Comparison of ENCODE assay signal across 19 cellular contexts in the genomic region with DNA sequence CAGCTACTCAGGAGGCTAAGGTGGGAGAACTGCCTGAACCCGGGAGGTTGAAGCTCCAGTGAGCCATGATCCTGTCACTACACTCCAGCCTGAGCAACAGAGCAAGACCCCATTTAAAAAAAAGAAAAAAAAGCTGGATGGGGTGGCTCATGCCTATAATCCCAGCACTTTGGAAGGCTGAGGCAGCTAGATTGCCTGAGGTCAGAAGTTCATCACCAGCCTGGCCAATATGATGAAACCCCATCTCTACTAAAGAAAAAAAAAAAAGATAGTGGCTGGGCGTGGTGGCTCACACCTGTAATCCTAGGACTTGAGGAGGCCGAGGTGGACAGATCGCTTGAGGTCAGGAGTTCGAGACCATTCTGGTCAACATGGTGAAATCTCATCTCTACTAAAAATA. TPM values are rescaled to one million over a fixed set of nuclear protein-coding genes. Genes with fewer than 3 reads are reported as not detected.
DNase-seq lines count a peak whose midpoint lies in the region; ATAC-seq and TF ChIP-seq lines count a peak whose summit lies in the region.
"Had no signal": no experiment of that assay in that cellular context is flagged by ENCODE, and none has a peak within 500 bp of the region (broad histone marks: within the 10 kb centered on the region; RNA-seq: fewer than 3 reads in every experiment).

No MANE protein-coding gene starts in this region.

- H3K27ac Mint-ChIP-seq in activated CD8-positive, alpha-beta T cell treated with anti-CD3 and anti-CD28 coated beads for 36 hours = peak overlapping the region; percentile 99
- H3K27ac Mint-ChIP-seq in activated CD8-positive, alpha-beta T cell treated with anti-CD3 and anti-CD28 coated beads, Interleukin-2, amount 10 ng/mL, durations not matched to agents 7 days and 5 days = no peak overlapping the region
- H3K27ac Mint-ChIP-seq in T-helper 17 cell (peak overlapping the region; percentile 97), CD14-positive monocyte (no peak overlapping the region)
- H3K27ac Mint-ChIP-seq: H9, IgD-negative memory B cell had no signal

- no peak overlapping the region for H3K4me3 Mint-ChIP-seq in activated CD8-positive, alpha-beta T cell treated with anti-CD3 and anti-CD28 coated beads for 36 hours
- H3K4me3 Mint-ChIP-seq in activated CD8-positive, alpha-beta T cell treated with anti-CD3 and anti-CD28 coated beads, Interleukin-2, amount 10 ng/mL, durations not matched to agents 7 days and 5 days = no peak overlapping the region
- H3K4me3 Mint-ChIP-seq in T-helper 17 cell = no peak overlapping the region
- no peak overlapping the region for H3K4me3 Mint-ChIP-seq in CD14-positive monocyte
- H3K4me3 Mint-ChIP-seq: H9, IgD-negative memory B cell had no signal

- H3K9me2 ChIP-seq in HCT116 (ENCODE audit: insufficient read depth) = no peaks in the 10 kb centered on the region

- no peaks in the 10 kb centered on the region for H3K27me3 Mint-ChIP-seq in activated CD8-positive, alpha-beta T cell treated with anti-CD3 and anti-CD28 coated beads for 36 hours
- no peaks in the 10 kb centered on the region for H3K27me3 Mint-ChIP-seq in activated CD8-positive, alpha-beta T cell treated with anti-CD3 and anti-CD28 coated beads, Interleukin-2, amount 10 ng/mL, durations not matched to agents 7 days and 5 days (ENCODE audit: low read depth)
- no peaks in the 10 kb centered on the region for H3K27me3 Mint-ChIP-seq in T-helper 17 cell
- peaks cover 14 to 23% (median 19%) of the 10 kb centered on the region in 3 donors for H3K27me3 Mint-ChIP-seq in CD14-positive monocyte (ENCODE audit: low read depth in 3 of 3)
- H3K27me3 Mint-ChIP-seq: IgD-negative memory B cell had no signal

- no peaks in the 10 kb centered on the region for H3K9me3 Mint-ChIP-seq in activated CD8-positive, alpha-beta T cell treated with anti-CD3 and anti-CD28 coated beads for 36 hours
- H3K9me3 Mint-ChIP-seq in activated CD8-positive, alpha-beta T cell treated with anti-CD3 and anti-CD28 coated beads, Interleukin-2, amount 10 ng/mL, durations not matched to agents 7 days and 5 days (ENCODE audit: insufficient read depth) = no peaks in the 10 kb centered on the region
- peaks cover 0 to 2% (median 0%) of the 10 kb centered on the region in 7 donors for H3K9me3 Mint-ChIP-seq in CD14-positive monocyte
- H3K9me3 Mint-ChIP-seq: H9, IgD-negative memory B cell had no signal

- H3K4me1 ChIP-seq in HCT116 (ENCODE audit: control insufficient read depth in 1 of 2, insufficient read depth in 2 of 2, low read length in 2 of 2) = peaks cover 23 to 48% of the 10 kb centered on the region in 2 experiments

- peaks cover 36% of the 10 kb centered on the region for H3K4me1 Mint-ChIP-seq in activated CD8-positive, alpha-beta T cell treated with anti-CD3 and anti-CD28 coated beads for 36 hours (ENCODE audit: low read depth)
- H3K4me1 Mint-ChIP-seq in activated CD8-positive, alpha-beta T cell treated with anti-CD3 and anti-CD28 coated beads, Interleukin-2, amount 10 ng/mL, durations not matched to agents 7 days and 5 days (ENCODE audit: low read depth) = peaks cover 35% of the 10 kb centered on the region
- H3K4me1 Mint-ChIP-seq in T-helper 17 cell = peaks cover 34% of the 10 kb centered on the region
- H3K4me1 Mint-ChIP-seq in CD14-positive monocyte = peaks cover 28% of the 10 kb centered on the region

- no peak overlapping the region for H3K4me2 ChIP-seq in HCT116 (ENCODE audit: low read length)

- intact Hi-C loops in activated CD8-positive, alpha-beta T cell treated with anti-CD3 and anti-CD28 coated beads for 36 hours (cut with micrococcal nuclease) = no loop called here
- intact Hi-C loops in HCT116 (cut with micrococcal nuclease) = no loop called here
- intact Hi-C loops in CD14-positive monocyte (cut with micrococcal nuclease) = no loop called here

- RAD21 ChIA-PET in HCT116 (lab: Charles Lee; ENCODE audit: low non-redundant PET in 1 of 2, low total read pairs in 2 of 2, uncharacterized antibody in 2 of 2, unreplicated experiment in 2 of 2) = no interaction called here

- ATAC-seq in activated CD8-positive, alpha-beta T cell treated with anti-CD3 and anti-CD28 coated beads for 36 hours = no peak
- no peak for ATAC-seq in activated CD8-positive, alpha-beta T cell treated with anti-CD3 and anti-CD28 coated beads, Interleukin-2, amount 10 ng/mL, durations not matched to agents 7 days and 5 days
- no peak for ATAC-seq in HCT116
- no peak for ATAC-seq in T-helper 17 cell
- ATAC-seq: GM12878 had no signal

- peaks cover 23 to 27% of the 10 kb centered on the region in 2 experiments; a peak in 3 of 4 replicates for H3K36me3 ChIP-seq in HCT116 (ENCODE audit: control insufficient read depth in 1 of 2, insufficient read depth in 2 of 2, low read length in 2 of 2)

- no peaks in the 10 kb centered on the region for H3K9me3 ChIP-seq in HCT116 (ENCODE audit: control insufficient read depth in 1 of 2, insufficient read depth in 1 of 2, low read depth in 1 of 2, low read length in 2 of 2)
- H3K9me3 ChIP-seq in T-helper 17 cell (ENCODE audit: control insufficient read depth, low read length, poor library complexity, severe bottlenecking) = no peaks in the 10 kb centered on the region

- no peaks in the 10 kb centered on the region for H3K27me3 ChIP-seq in HCT116 (ENCODE audit: insufficient read depth, low read length)

- no peak for DNase-seq in activated CD8-positive, alpha-beta T cell treated with anti-CD3 and anti-CD28 coated beads for 36 hours
- no peak for DNase-seq in activated CD8-positive, alpha-beta T cell treated with anti-CD3 and anti-CD28 coated beads, Interleukin-2, amount 10 ng/mL, durations not matched to agents 7 days and 5 days
- DNase-seq in HCT116 (ENCODE audit: low read depth, low spot score) (no peak), T-helper 17 cell (no peak), epithelial cell of prostate (ENCODE audit: low read depth, low spot score) (no peak), CD14-positive monocyte (ENCODE audit: low spot score) (no peak), NCI-H2081 treated with DMSO at 0.1 percent for 48 hours (lab: John Stamatoyannopoulos, UW) (no peak), DMS53 treated with DMSO at 0.1 percent for 48 hours (lab: John Stamatoyannopoulos, UW; ENCODE audit: unreplicated experiment) (no peak)
- DNase-seq: DMS79; H9; NCI-H1417 treated with DMSO at 0.1 percent for 48 hours; NCI-H2029 treated with DMSO at 0.1 percent for 48 hours; NCI-H2227 treated with DMSO at 0.1 percent for 48 hours; NCI-H526 treated with DMSO at 0.1 percent for 48 hours; NK-92 treated with Interleukin-12 subunit alpha and Interleukin-12 subunit beta, amount 100 ng/mL, for 24 hours; Right ventricle myocardium superior had no signal

- BruUV-seq in HCT116 (replicated peaks; lab: Mats Ljungman, UMichigan) = no TSS peak

- TF ChIP-seq POLR2A in HCT116 (IDR thresholded peaks at IDR 0.05; ENCODE audit: borderline replicate concordance, extremely low read depth, insufficient read depth, insufficient read length) = no peak

- peaks cover 8% of the 10 kb centered on the region; the same call in 1 of the 2 replicates for H3K79me2 ChIP-seq in HCT116 (ENCODE audit: insufficient read depth, low read length)

- no peak overlapping the region for H3K9ac ChIP-seq in HCT116 (ENCODE audit: low read length)

- CTCF ChIA-PET in activated CD8-positive, alpha-beta T cell treated with anti-CD3 and anti-CD28 coated beads for 36 hours (lab: Charles Lee) = interaction anchor here (1.3 to 11.3 kb wide), 4 partner anchors 12 to 47 kb away, joined by 4 to 126 read pairs (median 10); a partner anchor contains a TSS
- CTCF ChIA-PET in activated CD8-positive, alpha-beta T cell treated with anti-CD3 and anti-CD28 coated beads, Interleukin-2, amount 10 ng/mL, durations not matched to agents 7 days and 5 days (lab: Charles Lee) = interaction anchor here (0.9 to 3.8 kb wide), 3 partner anchors 12 to 93 kb away, joined by 3 to 47 read pairs (median 25); no protein-coding TSS in a partner anchor
- CTCF ChIA-PET in HCT116 (lab: Charles Lee) = no interaction called here

- no peak for TF ChIP-seq RAD21 in HCT116 (IDR thresholded peaks at IDR 0.05; ENCODE audit: low read depth)

- no peaks in the 10 kb centered on the region for H4K20me1 ChIP-seq in HCT116 (ENCODE audit: insufficient read depth)

- no peak for TF ChIP-seq CTCF in activated CD8-positive, alpha-beta T cell treated with anti-CD3 and anti-CD28 coated beads for 36 hours (IDR thresholded peaks at IDR 0.05)
- no peak for TF ChIP-seq CTCF in HCT116 (IDR thresholded peaks at IDR 0.05 in 2 of 3, conservative IDR thresholded peaks at IDR 0.05 in 1 of 3; ENCODE audit: borderline replicate concordance in 1 of 3, insufficient read depth in 1 of 3, low read depth in 2 of 3, low read length in 2 of 3)
- no peak for TF ChIP-seq CTCF in CD14-positive monocyte (IDR thresholded peaks at IDR 0.05)

- H3K36me3 Mint-ChIP-seq in activated CD8-positive, alpha-beta T cell treated with anti-CD3 and anti-CD28 coated beads for 36 hours (ENCODE audit: low read depth) = peaks cover 37% of the 10 kb centered on the region
- H3K36me3 Mint-ChIP-seq in activated CD8-positive, alpha-beta T cell treated with anti-CD3 and anti-CD28 coated beads, Interleukin-2, amount 10 ng/mL, durations not matched to agents 7 days and 5 days (ENCODE audit: low read depth) = peaks cover 6% of the 10 kb centered on the region
- H3K36me3 Mint-ChIP-seq in T-helper 17 cell (ENCODE audit: low read depth) (peaks cover 4% of the 10 kb centered on the region), CD14-positive monocyte (peaks cover 13 to 17% of the 10 kb centered on the region in 2 donors)

- no peak overlapping the region for H2AFZ ChIP-seq in HCT116 (ENCODE audit: low read depth, low read length, poor library complexity, severe bottlenecking)

- no peak overlapping the region for H3K4me3 ChIP-seq in HCT116 (replicated peaks in 1 of 2; ENCODE audit: low read depth in 1 of 2, low read length in 2 of 2)
- H3K4me3 ChIP-seq: GM12878 had no signal

- POLR2A ChIA-PET in activated CD8-positive, alpha-beta T cell treated with anti-CD3 and anti-CD28 coated beads for 36 hours (lab: Charles Lee) = interaction anchor here (1.1 to 3.6 kb wide), 4 partner anchors 10 to 77 kb away, joined by 3 to 31 read pairs (median 4); no protein-coding TSS in a partner anchor
- POLR2A ChIA-PET in activated CD8-positive, alpha-beta T cell treated with anti-CD3 and anti-CD28 coated beads, Interleukin-2, amount 10 ng/mL, durations not matched to agents 7 days and 5 days (lab: Charles Lee) = interaction anchor here (4.3 kb wide), 1 partner anchor 12 kb away, joined by 33 read pairs; no protein-coding TSS in a partner anchor
- POLR2A ChIA-PET in HCT116 (lab: Charles Lee) = interaction anchor here (4.1 kb wide), 1 partner anchor 12 kb away, joined by 55 read pairs; no protein-coding TSS in a partner anchor

- peak overlapping the region; percentile 99; the same call in 1 of the 2 replicates for H3K27ac ChIP-seq in HCT116 (ENCODE audit: low read depth, low read length)
- peak overlapping the region; percentile 94 for H3K27ac ChIP-seq in epithelial cell of prostate
- H3K27ac ChIP-seq: C4-2B had no signal

RNA-seq across cellular contexts. Expression of a gene that starts 15.0 kb away (rescaled TPM):
- total RNA-seq in activated CD8-positive, alpha-beta T cell treated with anti-CD3 and anti-CD28 coated beads for 36 hours = 100 to 1,000 TPM; 117 to 121 TPM
- 10 to 100 TPM; 54.3 to 54.7 TPM for total RNA-seq in activated CD8-positive, alpha-beta T cell treated with anti-CD3 and anti-CD28 coated beads, Interleukin-2, amount 10 ng/mL, durations not matched to agents 7 days and 5 days
- total RNA-seq in HCT116 (2021; ENCODE audit: unreplicated experiment) (310 TPM), T-helper 17 cell (100 to 1,000 TPM; 198 to 230 TPM)
- polyA plus RNA-seq in HCT116 (2012) = 248 and 382 TPM in 2 replicates
- polyA plus RNA-seq in CD14-positive monocyte = 1 to 10 TPM; 3.8 to 8.0 TPM

RNA-seq across cellular contexts. Expression of a gene that starts 39.5 kb away (rescaled TPM):
- 10 to 100 TPM; 82.8 to 89.3 TPM for total RNA-seq in activated CD8-positive, alpha-beta T cell treated with anti-CD3 and anti-CD28 coated beads for 36 hours
- total RNA-seq in activated CD8-positive, alpha-beta T cell treated with anti-CD3 and anti-CD28 coated beads, Interleukin-2, amount 10 ng/mL, durations not matched to agents 7 days and 5 days = 100 to 1,000 TPM; 116 to 124 TPM
- total RNA-seq in HCT116 (2021; ENCODE audit: unreplicated experiment) (97.4 TPM), T-helper 17 cell (100 to 1,000 TPM; 124 to 141 TPM)
- 95.7 and 104 TPM in 2 replicates for polyA plus RNA-seq in HCT116 (2012)
- polyA plus RNA-seq in CD14-positive monocyte = 100 to 1,000 TPM; 234 to 284 TPM

Comparison
In these comparisons a context has a peak if more than half of its experiments do, and no peak if none do; other contexts are left out.
1. H3K27ac Mint-ChIP-seq: peak in activated CD8-positive, alpha-beta T cell treated with anti-CD3 and anti-CD28 coated beads for 36 hours (single experiment) and T-helper 17 cell (single experiment); none in activated CD8-positive, alpha-beta T cell treated with anti-CD3 and anti-CD28 coated beads, Interleukin-2, amount 10 ng/mL, durations not matched to agents 7 days and 5 days (single experiment) and CD14-positive monocyte (0 of 7).